9 cellular contexts compared by ENCODE assay signal in genomic region chr17:76560877-76561221, GRCh38. TPM values are rescaled to one million over a fixed set of nuclear protein-coding genes. Genes with fewer than 3 reads are reported as not detected.
A peak's percentile ranks its signal among the peaks of the same experiment; 100 is the strongest.
DNase-seq lines count a peak whose midpoint lies in the region; ATAC-seq and TF ChIP-seq lines count a peak whose summit lies in the region.
"Had no signal": no experiment of that assay in that cellular context is flagged by ENCODE, and none has a peak within 500 bp of the region (broad histone marks: within the 10 kb centered on the region; RNA-seq: fewer than 3 reads in every experiment).

No MANE protein-coding gene starts in this region.

- H3K27me3 Mint-ChIP-seq in activated CD8-positive, alpha-beta T cell treated with anti-CD3 and anti-CD28 coated beads for 36 hours = no peaks in the 10 kb centered on the region

- H3K4me1 ChIP-seq in A673 (ENCODE audit: insufficient read depth, low read length, poor library complexity, severe bottlenecking) (peaks cover 34% of the 10 kb centered on the region), HCT116 (ENCODE audit: control insufficient read depth in 1 of 2, insufficient read depth in 2 of 2, low read length in 2 of 2) (peaks cover 12 to 41% of the 10 kb centered on the region in 2 experiments; a peak in 3 of 4 replicates), iPS-20b (ENCODE audit: insufficient read depth, low read length) (peaks cover 11% of the 10 kb centered on the region)

- no peaks in the 10 kb centered on the region for H3K9me2 ChIP-seq in HCT116 (ENCODE audit: insufficient read depth)

- H3K36me3 ChIP-seq in A673 (ENCODE audit: insufficient read depth, low read length, poor library complexity, severe bottlenecking) = peaks cover 62% of the 10 kb centered on the region
- H3K36me3 ChIP-seq in HCT116 (ENCODE audit: control insufficient read depth in 1 of 2, insufficient read depth in 2 of 2, low read length in 2 of 2) = peaks cover 31 to 66% of the 10 kb centered on the region in 2 experiments
- H3K36me3 ChIP-seq in iPS-20b (ENCODE audit: insufficient read depth, low read depth, low read length) = peaks cover 69% of the 10 kb centered on the region

- H3K36me3 Mint-ChIP-seq in activated CD8-positive, alpha-beta T cell treated with anti-CD3 and anti-CD28 coated beads for 36 hours (ENCODE audit: low read depth) = peaks cover 73% of the 10 kb centered on the region

- CTCF ChIA-PET in A673 (lab: Charles Lee) (interaction anchor here (0.6 to 1.5 kb wide), 2 partner anchors 38 to 440 kb away, joined by 5 to 6 read pairs; no protein-coding TSS in a partner anchor), HCT116 (lab: Charles Lee) (interaction anchor here (1.1 to 1.7 kb wide), 2 partner anchors 63 to 121 kb away, joined by 3 to 5 read pairs; no protein-coding TSS in a partner anchor)
- CTCF ChIA-PET in activated CD8-positive, alpha-beta T cell treated with anti-CD3 and anti-CD28 coated beads for 36 hours (lab: Charles Lee) = interaction anchor here (1.6 to 7.3 kb wide), 5 partner anchors 33 to 153 kb away, joined by 4 to 64 read pairs (median 6); no protein-coding TSS in a partner anchor

- peak overlapping the region; percentile 72 for H3K27ac Mint-ChIP-seq in activated CD8-positive, alpha-beta T cell treated with anti-CD3 and anti-CD28 coated beads for 36 hours

- H3K4me3 ChIP-seq in A673 (ENCODE audit: low read depth, low read length, poor library complexity, severe bottlenecking) (peak overlapping the region; percentile 71), HCT116 (replicated peaks in 1 of 2; ENCODE audit: low read depth in 1 of 2, low read length in 2 of 2) (no peak overlapping the region), iPS-20b (ENCODE audit: low read length) (no peak overlapping the region)

- H3K27ac ChIP-seq in A673 (ENCODE audit: low read depth, low read length, poor library complexity, severe bottlenecking) (peak overlapping the region; percentile 88), HCT116 (ENCODE audit: low read depth, low read length) (no peak overlapping the region), iPS-20b (ENCODE audit: low read length) (no peak overlapping the region)

- RAD21 ChIA-PET in HCT116 (lab: Charles Lee; ENCODE audit: low non-redundant PET in 1 of 2, low total read pairs in 2 of 2, uncharacterized antibody in 2 of 2, unreplicated experiment in 2 of 2) = no interaction called here

- H3K4me2 ChIP-seq in HCT116 (ENCODE audit: low read length) = peak overlapping the region; percentile 87; the same call in 1 of the 2 replicates

- H2AFZ ChIP-seq in HCT116 (ENCODE audit: low read depth, low read length, poor library complexity, severe bottlenecking) = no peak overlapping the region

- peaks cover 71% of the 10 kb centered on the region for H3K79me2 ChIP-seq in HCT116 (ENCODE audit: insufficient read depth, low read length)

- peak overlapping the region; percentile 99 for H3K4me3 Mint-ChIP-seq in activated CD8-positive, alpha-beta T cell treated with anti-CD3 and anti-CD28 coated beads for 36 hours

- BruUV-seq in A673 (replicated peaks; lab: Mats Ljungman, UMichigan) (no TSS peak), HCT116 (replicated peaks; lab: Mats Ljungman, UMichigan) (no TSS peak)

- DNase-seq in A673 (ENCODE audit: low spot score) (no peak), HCT116 (ENCODE audit: low read depth, low spot score) (no peak), GM20000 (ENCODE audit: low spot score) (no peak), NOMO-1 treated with DMSO at 0.1 percent for 48 hours (lab: John Stamatoyannopoulos, UW; ENCODE audit: unreplicated experiment) (no peak), NCI-H774 (lab: John Stamatoyannopoulos, UW) (no peak)
- no peak for DNase-seq in activated CD8-positive, alpha-beta T cell treated with anti-CD3 and anti-CD28 coated beads for 36 hours
- DNase-seq: left colon had no signal

- no peak for ATAC-seq in HCT116
- no peak for ATAC-seq in activated CD8-positive, alpha-beta T cell treated with anti-CD3 and anti-CD28 coated beads for 36 hours
- ATAC-seq in HG02623 (IDR thresholded peaks at IDR 0.05; ENCODE audit: unreplicated experiment) = no peak
- ATAC-seq: left colon had no signal

- no peak for TF ChIP-seq RAD21 in HCT116 (IDR thresholded peaks at IDR 0.05; ENCODE audit: low read depth)

- H3K9me3 ChIP-seq in A673 (ENCODE audit: low read depth, low read length, poor library complexity, severe bottlenecking) (no peaks in the 10 kb centered on the region), HCT116 (ENCODE audit: control insufficient read depth in 1 of 2, insufficient read depth in 1 of 2, low read depth in 1 of 2, low read length in 2 of 2) (no peaks in the 10 kb centered on the region), iPS-20b (ENCODE audit: insufficient read depth, low read depth, low read length) (no peaks in the 10 kb centered on the region)

- H3K4me1 Mint-ChIP-seq in activated CD8-positive, alpha-beta T cell treated with anti-CD3 and anti-CD28 coated beads for 36 hours (ENCODE audit: low read depth) = peaks cover 60% of the 10 kb centered on the region

- H3K27me3 ChIP-seq in A673 (replicated peaks; ENCODE audit: insufficient read depth, low read depth, low read length, poor library complexity) (no peaks in the 10 kb centered on the region), HCT116 (ENCODE audit: insufficient read depth, low read length) (no peaks in the 10 kb centered on the region), iPS-20b (ENCODE audit: insufficient read depth, low read length) (no peaks in the 10 kb centered on the region)

- POLR2A ChIA-PET in A673 (lab: Charles Lee; ENCODE audit: low non-redundant PET) (interaction anchor here (0.6 to 1.1 kb wide), 2 partner anchors 11 to 83 kb away, joined by 3 to 4 read pairs; partner anchors contain the start of gene ST6GALNAC1), HCT116 (lab: Charles Lee) (interaction anchor here (1.7 to 4.0 kb wide), 2 partner anchors 34 to 52 kb away, joined by 5 to 23 read pairs; no protein-coding TSS in a partner anchor)
- POLR2A ChIA-PET in activated CD8-positive, alpha-beta T cell treated with anti-CD3 and anti-CD28 coated beads for 36 hours (lab: Charles Lee) = interaction anchor here (0.7 to 3.2 kb wide), 9 partner anchors 8 to 177 kb away, joined by 3 to 10 read pairs (median 4); partner anchors contain the start of genes MFSD11 and SRSF2

- 0 out of 2 replicates have a peak overlapping the region, but pooled peaks have one; percentile 15 for H3K9ac ChIP-seq in HCT116 (ENCODE audit: low read length)
- peak overlapping the region; percentile 100; the same call in 1 of the 2 replicates for H3K9ac ChIP-seq in iPS-20b (ENCODE audit: low read depth, low read length)

- H4K20me1 ChIP-seq in HCT116 (ENCODE audit: insufficient read depth) = peaks cover 41% of the 10 kb centered on the region; the same call in 1 of the 2 replicates

- no peak for TF ChIP-seq CTCF in A673 (conservative IDR thresholded peaks at IDR 0.05; ENCODE audit: low read depth, low read length)
- TF ChIP-seq CTCF in HCT116 (IDR thresholded peaks at IDR 0.05 in 2 of 3, conservative IDR thresholded peaks at IDR 0.05 in 1 of 3; ENCODE audit: borderline replicate concordance in 1 of 3, insufficient read depth in 1 of 3, low read depth in 2 of 3, low read length in 2 of 3) = no peak
- TF ChIP-seq CTCF in activated CD8-positive, alpha-beta T cell treated with anti-CD3 and anti-CD28 coated beads for 36 hours (IDR thresholded peaks at IDR 0.05) = no peak
- TF ChIP-seq CTCF in GM20000 (IDR thresholded peaks at IDR 0.05; ENCODE audit: extremely low read depth, missing control alignments) = no peak

- H3K9me3 Mint-ChIP-seq in activated CD8-positive, alpha-beta T cell treated with anti-CD3 and anti-CD28 coated beads for 36 hours = no peaks in the 10 kb centered on the region

- intact Hi-C loops in A673 (cut with micrococcal nuclease; ENCODE audit: unreplicated experiment) (loop anchor here (5.0 to 10.0 kb wide), 2 partner anchors 61 to 154 kb away; partner anchors contain the start of gene MXRA7), HCT116 (cut with micrococcal nuclease) (no loop called here)
- intact Hi-C loops in activated CD8-positive, alpha-beta T cell treated with anti-CD3 and anti-CD28 coated beads for 36 hours (cut with micrococcal nuclease) = no loop called here

- no peak for TF ChIP-seq POLR2A in HCT116 (IDR thresholded peaks at IDR 0.05; ENCODE audit: borderline replicate concordance, extremely low read depth, insufficient read depth, insufficient read length)

TF ChIP-seq in HCT116, 20 proteins besides CTCF, POLR2A, EP300 and RAD21 (continues in another document):
- TF ChIP-seq JUND (IDR thresholded peaks at IDR 0.05) (no peak), YY1 (IDR thresholded peaks at IDR 0.05; ENCODE audit: extremely low read depth, insufficient replicate concordance, low read depth, low read length) (no peak), ATF3 (IDR thresholded peaks at IDR 0.05) (no peak), ZNF274 (IDR thresholded peaks at IDR 0.05; ENCODE audit: low read depth, low read length) (no peak), SRF (IDR thresholded peaks at IDR 0.05; ENCODE audit: low read depth) (no peak)

RNA-seq across cellular contexts. Expression of gene PRCD, which starts 21.0 kb away (rescaled TPM):
- total RNA-seq in A673 (2021) = not detected in 2 replicates
- not detected for total RNA-seq in HCT116 (2021; ENCODE audit: unreplicated experiment)
- polyA plus RNA-seq in HCT116 (2012) = 0.39 and 0.62 TPM in 2 replicates
- not detected for total RNA-seq in activated CD8-positive, alpha-beta T cell treated with anti-CD3 and anti-CD28 coated beads for 36 hours

RNA-seq across cellular contexts. Expression of gene CYGB, which starts 23.3 kb away (rescaled TPM):
- total RNA-seq in A673 (2021) (0.56 and 0.61 TPM in 2 replicates), HCT116 (2021; ENCODE audit: unreplicated experiment) (0.66 TPM)
- 0.22 and 0.36 TPM in 2 replicates for polyA plus RNA-seq in HCT116 (2012)
- under 1 TPM in 1 of 2 experiments, not detected in 1; 0.23 TPM for total RNA-seq in activated CD8-positive, alpha-beta T cell treated with anti-CD3 and anti-CD28 coated beads for 36 hours

RNA-seq across cellular contexts. Expression of gene ST6GALNAC2, which starts 24.8 kb away (rescaled TPM):
- total RNA-seq in A673 (2021) (not detected in 2 replicates), HCT116 (2021; ENCODE audit: unreplicated experiment) (14.7 TPM)
- 11.4 and 13.8 TPM in 2 replicates for polyA plus RNA-seq in HCT116 (2012)
- total RNA-seq in activated CD8-positive, alpha-beta T cell treated with anti-CD3 and anti-CD28 coated beads for 36 hours = not detected

RNA-seq across cellular contexts. Expression of gene RHBDF2, which starts 59.6 kb away (rescaled TPM):
- total RNA-seq in A673 (2021) (20.4 and 26.5 TPM in 2 replicates), HCT116 (2021; ENCODE audit: unreplicated experiment) (61.1 TPM)
- polyA plus RNA-seq in HCT116 (2012) = 34.4 and 40.6 TPM in 2 replicates
- total RNA-seq in activated CD8-positive, alpha-beta T cell treated with anti-CD3 and anti-CD28 coated beads for 36 hours = 10 to 100 TPM; 19.9 to 20.4 TPM

Comparison
In these comparisons a context has a peak if more than half of its experiments do, and no peak if none do; other contexts are left out.
1. RNA of gene ST6GALNAC2, which starts 24.8 kb away (total RNA-seq): 14.7 TPM in HCT116 (single experiment); not detected in A673 and not detected in activated CD8-positive, alpha-beta T cell treated with anti-CD3 and anti-CD28 coated beads for 36 hours; every median in the first group is over 10 times any median in the second.